ENCODE assay signal across 24 cellular contexts in genomic region chr21:14513772-14514171, GRCh38. TPM values are rescaled to one million over a fixed set of nuclear protein-coding genes. Genes with fewer than 3 reads are reported as not detected.
"Had no signal": no experiment of that assay in that cellular context is flagged by ENCODE, and none has a peak within 500 bp of the region (broad histone marks: within the 10 kb centered on the region; RNA-seq: fewer than 3 reads in every experiment).

No MANE protein-coding gene starts in this region.

- H3K36me3 Mint-ChIP-seq: brain, neural progenitor cell had no signal

- H3K27ac Mint-ChIP-seq: activated naive CD4-positive, alpha-beta T cell treated with anti-CD3 and anti-CD28 coated beads for 36 hours; brain; neural progenitor cell; progenitor cell of endocrine pancreas had no signal

- H3K27me3 Mint-ChIP-seq: progenitor cell of endocrine pancreas, T-cell had no signal

- H3K9me3 Mint-ChIP-seq: activated naive CD4-positive, alpha-beta T cell treated with anti-CD3 and anti-CD28 coated beads for 36 hours; neural progenitor cell had no signal

- DNase-seq: activated CD4-positive, alpha-beta T cell treated with anti-CD3 and anti-CD28 coated beads for 1 hour; activated CD4-positive, alpha-beta T cell treated with anti-CD3 and anti-CD28 coated beads, Interleukin-2, amount 50 U/mL, for 4 hours; activated naive CD4-positive, alpha-beta T cell treated with anti-CD3 and anti-CD28 coated beads for 36 hours; aorta; dermis blood vessel endothelial cell; effector CD8-positive, alpha-beta T cell; erythroblast; foreskin fibroblast; left colon; mesenchymal stem cell; retina; sigmoid colon; stimulated activated CD4-positive, alpha-beta T cell treated with anti-CD3 and anti-CD28 coated beads, Interleukin-15, amount 100 ng/mL, for 24 hours; stimulated activated naive CD4-positive, alpha-beta T cell treated with Interleukin-2 at 50 U/mL for 16 hours; substantia nigra; T-cell; thyroid gland; upper lobe of right lung had no signal

- H3K4me1 Mint-ChIP-seq: neural progenitor cell had no signal

- H3K4me3 Mint-ChIP-seq: activated naive CD4-positive, alpha-beta T cell treated with anti-CD3 and anti-CD28 coated beads for 36 hours; brain; neural progenitor cell; T-cell had no signal

- ATAC-seq: left colon, T-cell, upper lobe of right lung had no signal

RNA-seq across cellular contexts. Expression of gene SAMSN1, which starts 32.3 kb away (rescaled TPM):
- total RNA-seq: dermis blood vessel endothelial cell, fibroblast of lung, myocyte, osteocyte, progenitor cell of endocrine pancreas had no signal
